25 cellular contexts compared by ENCODE assay signal in the genomic region with DNA sequence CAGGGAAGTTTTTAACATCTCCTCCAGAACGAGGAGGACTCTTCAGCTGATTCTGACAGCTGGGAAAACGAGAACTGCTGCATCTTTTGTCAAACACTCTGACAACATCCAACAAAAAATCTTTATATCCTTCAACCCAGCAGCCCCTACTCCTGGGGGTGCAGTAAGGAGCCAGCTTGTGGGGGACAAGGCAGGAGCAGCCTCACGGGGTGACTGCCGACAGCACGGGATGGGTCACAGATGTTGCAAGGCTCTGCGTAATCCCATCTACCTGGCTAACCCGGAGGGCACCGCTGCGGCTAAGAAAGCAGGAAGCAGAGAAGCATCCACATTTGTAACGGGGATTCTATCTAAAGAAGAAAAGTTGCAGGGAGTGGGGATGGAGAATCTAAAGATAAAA.
"Had no signal": no experiment of that assay in that cellular context is flagged by ENCODE, and none has a peak within 500 bp of the region (broad histone marks: within the 10 kb centered on the region; RNA-seq: fewer than 3 reads in every experiment).

No MANE protein-coding gene starts in this region.

- H3K27me3 ChIP-seq: dorsolateral prefrontal cortex, esophagus squamous epithelium, neural progenitor cell, right atrium auricular region, sigmoid colon, testis, tibial artery, upper lobe of right lung, uterus had no signal

- H3K9me3 ChIP-seq: esophagus squamous epithelium, right atrium auricular region, sigmoid colon, testis, tibial artery, upper lobe of right lung, uterus had no signal

- H3K9ac ChIP-seq: neural progenitor cell, parathyroid adenoma had no signal

- H3K4me1 ChIP-seq: esophagus squamous epithelium, neural progenitor cell, parathyroid adenoma, right atrium auricular region, sigmoid colon, testis, tibial artery, upper lobe of right lung, uterus had no signal

- FAIRE-seq: colon had no signal

- DNase-seq: dorsolateral prefrontal cortex; effector CD8-positive, alpha-beta T cell; erythroblast; esophagus squamous epithelium; foreskin melanocyte; glutamatergic neuron; hypothalamus; immature natural killer cell; islet precursor cell; naive B cell; sigmoid colon; stimulated activated CD4-positive, alpha-beta T cell treated with anti-CD3 and anti-CD28 coated beads, Interleukin-4, amount 100 ng/mL, for 4 hours; stimulated activated naive CD8-positive, alpha-beta T cell treated with anti-CD3 and anti-CD28 coated beads, Interleukin-15, Interleukin-2, amounts not matched to agents 100 U/mL and 50 U/mL, for 24 hours; substantia nigra; testis; tibial artery; upper lobe of right lung; uterus had no signal

- H3K36me3 ChIP-seq: neural progenitor cell, uterus had no signal

- H3K27ac ChIP-seq: dorsolateral prefrontal cortex, esophagus squamous epithelium, neural progenitor cell, parathyroid adenoma, right atrium auricular region, sigmoid colon, testis, tibial artery, upper lobe of right lung, uterus had no signal

- ATAC-seq: natural killer cell treated with Interleukin-12 subunit alpha and Interleukin-12 subunit beta and Interleukin-15 and Interleukin-18, amount 100 ng/mL, for 72 hours; stimulated activated memory B cell treated with anti-CD40 and anti-IgM and Interleukin-4, amounts not matched to agents 10 μg/mL and 1 μg/mL and 100 μg/mL, for 72 hours; stimulated activated naive CD8-positive, alpha-beta T cell treated with anti-CD3 and anti-CD28 coated beads, Interleukin-15, Interleukin-2, amounts not matched to agents 100 U/mL and 50 U/mL, for 24 hours; upper lobe of right lung had no signal

- H3K4me3 ChIP-seq: dorsolateral prefrontal cortex, esophagus squamous epithelium, lung, neural progenitor cell, right atrium auricular region, sigmoid colon, testis, tibial artery, upper lobe of right lung, uterus had no signal
